In the genomic region with DNA sequence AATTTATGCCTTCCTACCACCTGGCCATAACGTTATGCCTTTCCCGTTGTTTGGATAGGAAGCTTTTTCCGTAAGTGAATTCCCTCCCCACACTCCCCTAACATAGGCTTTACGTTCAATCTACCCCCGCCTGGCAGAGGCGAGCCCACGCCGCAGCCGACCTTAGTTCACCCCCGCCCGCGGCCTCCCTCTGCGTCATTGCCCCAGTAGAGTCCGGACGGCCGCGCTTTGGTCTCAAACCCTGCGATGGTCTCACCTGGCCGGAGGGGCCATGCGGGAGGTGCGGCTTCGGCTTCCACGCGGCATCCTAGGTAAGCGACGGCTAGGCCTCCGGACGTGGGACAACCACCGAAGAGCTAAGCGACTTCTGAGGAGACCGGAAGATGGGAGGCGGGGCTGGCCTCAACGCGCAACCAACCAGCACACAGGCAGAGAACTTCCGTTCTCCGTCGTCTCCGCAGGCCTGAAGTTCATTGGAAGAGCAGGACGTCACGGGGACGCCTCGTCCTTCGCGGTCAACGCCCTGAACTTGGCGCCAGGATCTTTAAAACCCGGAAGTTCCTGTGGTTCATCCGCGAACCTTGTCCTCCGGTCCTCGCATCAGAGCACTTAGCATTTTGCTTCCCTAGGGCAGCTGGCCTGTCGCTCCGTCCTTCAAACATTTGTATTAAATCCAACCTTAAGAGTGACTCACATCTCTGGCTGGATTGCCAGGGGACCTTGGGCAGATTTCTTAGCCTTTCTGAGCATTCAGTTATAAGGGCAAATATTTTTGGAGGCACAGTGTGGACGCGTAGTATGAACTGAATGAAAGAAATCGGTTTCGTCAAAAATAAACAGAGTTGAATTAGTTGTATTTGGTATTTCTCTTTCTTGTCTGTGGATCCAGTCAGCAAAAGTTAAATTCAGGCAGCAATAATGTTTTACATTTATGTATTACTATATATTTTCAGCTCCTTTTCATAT, we compare ENCODE assay signal across 8 cellular contexts. TPM values are rescaled to one million over a fixed set of nuclear protein-coding genes. Genes with fewer than 3 reads are reported as not detected.
DNase-seq lines count a peak whose midpoint lies in the region; ATAC-seq, FAIRE-seq and TF ChIP-seq lines count a peak whose summit lies in the region.

CHCHD2 (minus strand) TSS at position 369 of the 966 bp plus-strand sequence; CDS start at position 306, 63 bp downstream.

- in situ Hi-C loops in endometrial microvascular endothelial cells (cut with HindIII; ENCODE audit: inconsistent ontology term, low pct_unique_long_range_greater_than_20kb, low sequenced_read_pairs): no loop called here

- ATAC-seq in GM21526 (IDR thresholded peaks at IDR 0.05; ENCODE audit: low FRiP score, unreplicated experiment) (peak; percentile 99), mucosa of descending colon (peak; percentile 100)

- peaks cover 28% of the 10 kb centered on the region for H3K79me2 ChIP-seq in OCI-LY3 (ENCODE audit: low read length)

- H2AFZ ChIP-seq in OCI-LY3 (ENCODE audit: low read depth, low read length): peak within 1 kb of the TSS; percentile 90

- peak within 1 kb of the TSS; percentile 51 for H3K27ac ChIP-seq in OCI-LY3 (ENCODE audit: low read length)

- no peak for TF ChIP-seq CTCF in D721Med (IDR thresholded peaks at IDR 0.05; ENCODE audit: insufficient read depth, missing control alignments)
- TF ChIP-seq CTCF in OCI-LY3 (IDR thresholded peaks at IDR 0.05; ENCODE audit: low read depth, low read length): no peak
- TF ChIP-seq CTCF in mucosa of descending colon (IDR thresholded peaks at IDR 0.05): no peak

- peaks cover 12% of the 10 kb centered on the region for H4K20me1 ChIP-seq in OCI-LY3 (ENCODE audit: insufficient read depth, low read length)

- peak within 1 kb of the TSS; percentile 99 for H3K4me2 ChIP-seq in OCI-LY3 (ENCODE audit: low read length)

- peak; percentile 87 for DNase-seq in D721Med (ENCODE audit: insufficient read length, low spot score)
- DNase-seq in HuH-7.5 (ENCODE audit: low spot score): peak; percentile 97
- DNase-seq in activated CD8-positive, alpha-beta memory T cell treated with anti-CD3 and anti-CD28 coated beads, Interleukin-2, amount 50 U/mL, for 4 hours: peak; percentile 89
- DNase-seq in mucosa of descending colon: peak; percentile 95 to 98 (median 98)
- DNase-seq in stimulated activated CD8-positive, alpha-beta memory T cell treated with anti-CD3 and anti-CD28 coated beads, Interleukin-4, amount 100 ng/mL, for 24 hours (ENCODE audit: low read depth): peak; percentile 87

- H3K9ac ChIP-seq in OCI-LY3 (ENCODE audit: low read length): peak within 1 kb of the TSS; percentile 81

- intact Hi-C loops in mucosa of descending colon (cut with DNase I, micrococcal nuclease): no loop called here

- H3K4me1 ChIP-seq in OCI-LY3 (ENCODE audit: low read length) (peaks cover 13% of the 10 kb centered on the region), mucosa of descending colon (ENCODE audit: low read depth) (peaks cover 12% of the 10 kb centered on the region)

- H3K27me3 ChIP-seq in OCI-LY3 (ENCODE audit: low read depth, low read length): no peaks in the 10 kb centered on the region

- peak within 1 kb of the TSS; percentile 80 for H3K4me3 ChIP-seq in OCI-LY3 (ENCODE audit: low read length)
- peak within 1 kb of the TSS; percentile 95 for H3K4me3 ChIP-seq in mucosa of descending colon

- peak; percentile 63 for FAIRE-seq in D721Med (lab: Jason Lieb, UNC)

- H3K36me3 ChIP-seq in OCI-LY3 (replicated peaks; ENCODE audit: low read depth, low read length): peaks cover 23% of the 10 kb centered on the region
- peaks cover 18% of the 10 kb centered on the region for H3K36me3 ChIP-seq in mucosa of descending colon (ENCODE audit: low read depth)

- no peaks in the 10 kb centered on the region for H3K9me3 ChIP-seq in OCI-LY3 (ENCODE audit: insufficient read depth, low read length)
- no peaks in the 10 kb centered on the region for H3K9me3 ChIP-seq in mucosa of descending colon

RNA-seq across cellular contexts. Expression of gene CHCHD2, which starts in this region (rescaled TPM):
- 433 TPM for total RNA-seq in endometrial microvascular endothelial cells (ENCODE audit: inconsistent ontology term)
- 100 to 1,000 TPM; 233 to 287 (median 282) TPM for total RNA-seq in mucosa of descending colon

Comparison
In these comparisons a context has a peak if more than half of its experiments do, and no peak if none do; other contexts are left out.
1. Peak in every context shown above with its lines: DNase-seq, ATAC-seq, H3K4me3 ChIP-seq and H3K27ac ChIP-seq.